ENCODE assay signal across 19 cellular contexts in the genomic region with DNA sequence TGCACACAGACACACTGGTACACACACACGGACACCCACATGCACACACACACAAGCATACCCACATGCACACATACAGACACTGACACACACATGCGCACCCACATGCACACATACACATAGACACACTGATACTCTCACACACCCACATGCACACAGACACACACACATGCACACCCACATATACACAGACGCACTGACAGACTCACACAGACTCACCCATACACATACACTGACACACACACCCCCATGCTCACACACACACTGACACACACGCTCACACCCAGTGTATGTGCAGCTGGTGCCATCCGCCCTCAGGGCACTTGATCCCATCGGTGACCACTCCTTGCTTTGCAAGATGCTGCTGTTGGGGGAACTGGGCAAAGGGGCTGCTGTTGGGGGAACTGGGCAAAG. TPM values are rescaled to one million over a fixed set of nuclear protein-coding genes. Genes with fewer than 3 reads are reported as not detected.
DNase-seq lines count a peak whose midpoint lies in the region; ATAC-seq and TF ChIP-seq lines count a peak whose summit lies in the region.
"Had no signal": no experiment of that assay in that cellular context is flagged by ENCODE, and none has a peak within 500 bp of the region (broad histone marks: within the 10 kb centered on the region; RNA-seq: fewer than 3 reads in every experiment).

No MANE protein-coding gene starts in this region.

- peak overlapping the region; percentile 8 to 43 for H3K4me3 ChIP-seq in CD4-positive, alpha-beta memory T cell (ENCODE audit: low read length in 2 of 2)
- peak overlapping the region in 1 of 8 donors; percentile 47 for H3K4me3 ChIP-seq in spleen
- H3K4me3 ChIP-seq: esophagus squamous epithelium, prostate gland, tibial nerve had no signal

- peak overlapping the region; percentile 56 for H3K27ac ChIP-seq in CD4-positive, alpha-beta memory T cell (ENCODE audit: low read depth, low read length)
- peak overlapping the region; percentile 58 for H3K27ac ChIP-seq in KOPT-K1 (ENCODE audit: low read depth, low read length, poor library complexity, severe bottlenecking)
- peak overlapping the region; percentile 4 to 92 (median 74) for H3K27ac ChIP-seq in spleen
- H3K27ac ChIP-seq: prostate gland had no signal

- intact Hi-C loops in CD4-positive, alpha-beta memory T cell (cut with micrococcal nuclease): loop anchor here (1.0 to 2.0 kb wide), 2 partner anchors 13 to 85 kb away; no protein-coding TSS in a partner anchor
- intact Hi-C loops in spleen (cut with DNase I; ENCODE audit: low total_unique reads): no loop called here

- H3K27me3 Mint-ChIP-seq in CD4-positive, alpha-beta memory T cell: no peaks in the 10 kb centered on the region
- peaks cover 2% of the 10 kb centered on the region for H3K27me3 Mint-ChIP-seq in chondrocyte (ENCODE audit: low read depth)
- H3K27me3 Mint-ChIP-seq in activated T-cell treated with anti-CD3 and anti-CD28 coated beads, Interleukin-2, amount 50 U/mL, for 72 hours (ENCODE audit: low read depth): no peaks in the 10 kb centered on the region

- CTCF ChIA-PET in CD4-positive, alpha-beta memory T cell (lab: Charles Lee; ENCODE audit: partially characterized antibody): interaction anchor here (1.0 to 1.7 kb wide), 3 partner anchors 14 to 84 kb away, joined by 3 to 6 read pairs (median 4); no protein-coding TSS in a partner anchor

- H3K27me3 ChIP-seq in CD4-positive, alpha-beta memory T cell (ENCODE audit: insufficient read depth, low read length): no peaks in the 10 kb centered on the region
- H3K27me3 ChIP-seq in spleen (replicated peaks in 1 of 7): peaks cover 0 to 4% (median 0%) of the 10 kb centered on the region in 7 donors
- H3K27me3 ChIP-seq: tibial nerve had no signal

- no peak for ATAC-seq in GM19351 (IDR thresholded peaks at IDR 0.05; ENCODE audit: unreplicated experiment)
- ATAC-seq in activated T-cell treated with anti-CD3 and anti-CD28 coated beads, Interleukin-2, amount 50 U/mL, for 72 hours (replicated peaks in 1 of 2): no peak
- no peak for ATAC-seq in GM19455 (IDR thresholded peaks at IDR 0.05; ENCODE audit: unreplicated experiment)

- no peaks in the 10 kb centered on the region for H3K36me3 ChIP-seq in CD4-positive, alpha-beta memory T cell (ENCODE audit: insufficient read depth, low read length)
- H3K36me3 ChIP-seq in KOPT-K1 (ENCODE audit: insufficient read depth, low read length) (no peaks in the 10 kb centered on the region), spleen (no peaks in the 10 kb centered on the region)
- H3K36me3 ChIP-seq: esophagus squamous epithelium, prostate gland, tibial nerve had no signal

- POLR2A ChIA-PET in CD4-positive, alpha-beta memory T cell (lab: Charles Lee; ENCODE audit: partially characterized antibody): interaction anchor here (0.8 to 5.4 kb wide), 20 partner anchors 7 to 140 kb away, joined by 3 to 170 read pairs (median 9); a partner anchor contains a TSS

- TF ChIP-seq CTCF in chondrocyte (IDR thresholded peaks at IDR 0.05): no peak
- TF ChIP-seq CTCF in spleen (IDR thresholded peaks at IDR 0.05 in 8 of 11, conservative IDR thresholded peaks at IDR 0.05 in 3 of 11): no peak

- H3K9me3 ChIP-seq in CD4-positive, alpha-beta memory T cell (ENCODE audit: control insufficient read depth in 1 of 2, low read length in 2 of 2): no peaks in the 10 kb centered on the region
- H3K9me3 ChIP-seq in KOPT-K1 (ENCODE audit: insufficient read depth, low read length, poor library complexity, severe bottlenecking): no peaks in the 10 kb centered on the region
- H3K9me3 ChIP-seq in spleen: no peaks in the 10 kb centered on the region
- H3K9me3 ChIP-seq: esophagus squamous epithelium, prostate gland, tibial nerve had no signal

- no peak for TF ChIP-seq POLR2A in spleen (IDR thresholded peaks at IDR 0.05)

- peaks cover 0 to 4% of the 10 kb centered on the region in 2 donors for H3K36me3 Mint-ChIP-seq in CD4-positive, alpha-beta memory T cell
- H3K36me3 Mint-ChIP-seq in chondrocyte (ENCODE audit: low read depth): no peaks in the 10 kb centered on the region
- peaks cover 0 to 3% of the 10 kb centered on the region in 2 donors for H3K36me3 Mint-ChIP-seq in activated T-cell treated with anti-CD3 and anti-CD28 coated beads, Interleukin-2, amount 50 U/mL, for 72 hours (ENCODE audit: insufficient read depth in 2 of 2)

- peak in 1 of 5 donors; percentile 58 for DNase-seq in CD4-positive, alpha-beta memory T cell
- DNase-seq in chondrocyte (ENCODE audit: low spot score) (peak; percentile 74), spleen (no peak), NOMO-1 (lab: John Stamatoyannopoulos, UW; ENCODE audit: unreplicated experiment in 2 of 2) (no peak)
- no peak for DNase-seq in activated T-cell treated with anti-CD3 and anti-CD28 coated beads, Interleukin-2, amount 50 U/mL, for 72 hours
- DNase-seq: anterior cingulate cortex, cerebellar nuclear complex, esophagus squamous epithelium, MM.1S had no signal

- peaks cover 74% of the 10 kb centered on the region for H3K4me1 ChIP-seq in CD4-positive, alpha-beta memory T cell (ENCODE audit: insufficient read depth, low read length)
- H3K4me1 ChIP-seq in spleen: peaks cover 16 to 73% (median 65%) of the 10 kb centered on the region in 6 donors

- no peak overlapping the region for H3K4me3 Mint-ChIP-seq in CD4-positive, alpha-beta memory T cell
- no peak overlapping the region for H3K4me3 Mint-ChIP-seq in chondrocyte (ENCODE audit: unreplicated experiment)
- H3K4me3 Mint-ChIP-seq in activated T-cell treated with anti-CD3 and anti-CD28 coated beads, Interleukin-2, amount 50 U/mL, for 72 hours: no peak overlapping the region
- H3K4me3 Mint-ChIP-seq: activated naive CD4-positive, alpha-beta T cell treated with anti-CD3 and anti-CD28 coated beads for 36 hours; T-helper 1 cell treated with Interleukin-12 subunit alpha and Interleukin-12 subunit beta and Interleukin-4 antibody, amounts not matched to agents 30 μg/mL and 1 μg/mL, for 36 hours had no signal

- no peak overlapping the region for H3K27ac Mint-ChIP-seq in CD4-positive, alpha-beta memory T cell
- no peak overlapping the region for H3K27ac Mint-ChIP-seq in chondrocyte (ENCODE audit: unreplicated experiment)
- H3K27ac Mint-ChIP-seq in activated T-cell treated with anti-CD3 and anti-CD28 coated beads, Interleukin-2, amount 50 U/mL, for 72 hours: no peak overlapping the region
- H3K27ac Mint-ChIP-seq: activated naive CD4-positive, alpha-beta T cell treated with anti-CD3 and anti-CD28 coated beads for 36 hours; T-helper 1 cell treated with Interleukin-12 subunit alpha and Interleukin-12 subunit beta and Interleukin-4 antibody, amounts not matched to agents 30 μg/mL and 1 μg/mL, for 36 hours had no signal

- peaks cover 34 to 40% (median 35%) of the 10 kb centered on the region in 4 donors for H3K4me1 Mint-ChIP-seq in CD4-positive, alpha-beta memory T cell
- no peaks in the 10 kb centered on the region for H3K4me1 Mint-ChIP-seq in chondrocyte (ENCODE audit: low read depth)
- no peaks in the 10 kb centered on the region for H3K4me1 Mint-ChIP-seq in activated T-cell treated with anti-CD3 and anti-CD28 coated beads, Interleukin-2, amount 50 U/mL, for 72 hours (ENCODE audit: low read depth)

- no peaks in the 10 kb centered on the region for H3K9me3 Mint-ChIP-seq in CD4-positive, alpha-beta memory T cell
- H3K9me3 Mint-ChIP-seq in chondrocyte (ENCODE audit: low read depth): no peaks in the 10 kb centered on the region
- H3K9me3 Mint-ChIP-seq in activated T-cell treated with anti-CD3 and anti-CD28 coated beads, Interleukin-2, amount 50 U/mL, for 72 hours: no peaks in the 10 kb centered on the region
- H3K9me3 Mint-ChIP-seq: activated naive CD4-positive, alpha-beta T cell treated with anti-CD3 and anti-CD28 coated beads for 36 hours had no signal

- 81 to 89% (median 85%) methylated on average over 6 of the region's 6 CpGs for WGBS in spleen, 5 donors

RNA-seq across cellular contexts. Expression of a gene that starts 9.7 kb away (rescaled TPM):
- 100 to 1,000 TPM; 171 to 174 TPM for total RNA-seq in CD4-positive, alpha-beta memory T cell
- 100 to 1,000 TPM in 1 of 2 donors, 10 to 100 TPM in 1; 65.5 to 141 TPM for polyA plus RNA-seq in CD4-positive, alpha-beta memory T cell
- total RNA-seq in chondrocyte (29.9 to 40.0 TPM (median 31.2 TPM) in 3 replicates), spleen (10 to 100 TPM; 35.9 to 52.8 (median 52.0) TPM)
- polyA plus RNA-seq in spleen: 10 to 100 TPM; 11.7 to 17.2 (median 12.1) TPM
- total RNA-seq in activated T-cell treated with anti-CD3 and anti-CD28 coated beads, Interleukin-2, amount 50 U/mL, for 72 hours: 10 to 100 TPM; 39.2 to 48.9 TPM

RNA-seq across cellular contexts. Expression of a gene that starts 36.9 kb away (rescaled TPM):
- total RNA-seq in CD4-positive, alpha-beta memory T cell: not detected
- not detected for polyA plus RNA-seq in CD4-positive, alpha-beta memory T cell
- total RNA-seq in chondrocyte: not detected in 3 replicates
- not detected for total RNA-seq in spleen
- under 1 TPM in 1 of 3 donors, not detected in 2; 0.05 TPM for polyA plus RNA-seq in spleen
- total RNA-seq in activated T-cell treated with anti-CD3 and anti-CD28 coated beads, Interleukin-2, amount 50 U/mL, for 72 hours: 1 to 10 TPM in 1 of 2 donors, under 1 TPM in 1; 0.36 to 1.1 TPM
- total RNA-seq: esophagus squamous epithelium, OCI-LY7, skeletal muscle tissue, tibial nerve had no signal
- polyA plus RNA-seq: neural cell had no signal
